8 cellular contexts compared by ENCODE assay signal in genomic region chr1:160070243-160071163, GRCh38. TPM values are rescaled to one million over a fixed set of nuclear protein-coding genes. Genes with fewer than 3 reads are reported as not detected.
DNase-seq lines count a peak whose midpoint lies in the region; ATAC-seq lines count a peak whose summit lies in the region.

No MANE protein-coding gene starts in this region.

- DNase-seq in Ammon's horn (ENCODE audit: low spot score) (peak; percentile 96), NOMO-1 treated with DMSO at 0.1 percent for 48 hours (lab: John Stamatoyannopoulos, UW; ENCODE audit: unreplicated experiment) (peak; percentile 79), fibroblast of gingiva (ENCODE audit: low read depth) (peak; percentile 13), SKM-1 treated with dmso at 0.1 percent for 144 hours (lab: John Stamatoyannopoulos, UW; ENCODE audit: unreplicated experiment) (no peak)
- DNase-seq in activated T-cell treated with anti-CD3 and anti-CD28 coated beads, Interleukin-2, amount 50 U/mL, for 72 hours: peak; percentile 63 to 73
- DNase-seq in stimulated activated CD8-positive, alpha-beta memory T cell treated with anti-CD3 and anti-CD28 coated beads, Interleukin-7, amount 100 ng/mL, for 1 hour (ENCODE audit: low read depth in 2 of 2): peak; percentile 46 to 53

- H3K27me3 Mint-ChIP-seq in activated T-cell treated with anti-CD3 and anti-CD28 coated beads, Interleukin-2, amount 50 U/mL, for 72 hours (ENCODE audit: low read depth): peaks cover 50% of the 10 kb centered on the region

- H3K4me3 Mint-ChIP-seq in activated T-cell treated with anti-CD3 and anti-CD28 coated beads, Interleukin-2, amount 50 U/mL, for 72 hours: peak overlapping the region; percentile 80 to 92

- H3K36me3 ChIP-seq in muscle layer of duodenum (ENCODE audit: control insufficient read depth in 1 of 2, insufficient read depth in 2 of 2, low read length in 2 of 2): no peaks in the 10 kb centered on the region

- no peaks in the 10 kb centered on the region for H3K9me3 Mint-ChIP-seq in activated T-cell treated with anti-CD3 and anti-CD28 coated beads, Interleukin-2, amount 50 U/mL, for 72 hours

- H3K4me1 Mint-ChIP-seq in activated T-cell treated with anti-CD3 and anti-CD28 coated beads, Interleukin-2, amount 50 U/mL, for 72 hours (ENCODE audit: low read depth): peaks cover 15% of the 10 kb centered on the region

- H3K27me3 ChIP-seq in muscle layer of duodenum (ENCODE audit: low read depth, low read length): no peaks in the 10 kb centered on the region

- H3K4me3 ChIP-seq in muscle layer of duodenum (ENCODE audit: low read depth in 1 of 2, low read length in 2 of 2): peak overlapping the region; percentile 63 to 78

- H3K4me1 ChIP-seq in muscle layer of duodenum (ENCODE audit: control insufficient read depth in 1 of 2, insufficient read depth in 2 of 2, low read length in 2 of 2): peaks cover 0 to 12% of the 10 kb centered on the region in 2 donors

- H3K27ac Mint-ChIP-seq in activated T-cell treated with anti-CD3 and anti-CD28 coated beads, Interleukin-2, amount 50 U/mL, for 72 hours: no peak overlapping the region

- H3K27ac ChIP-seq in muscle layer of duodenum (ENCODE audit: low read length): no peak overlapping the region

- peak; percentile 47 for ATAC-seq in GM21528 (IDR thresholded peaks at IDR 0.05; ENCODE audit: low FRiP score, unreplicated experiment)
- ATAC-seq in activated T-cell treated with anti-CD3 and anti-CD28 coated beads, Interleukin-2, amount 50 U/mL, for 72 hours (replicated peaks in 1 of 2): peak; percentile 83 to 87

- H3K36me3 Mint-ChIP-seq in activated T-cell treated with anti-CD3 and anti-CD28 coated beads, Interleukin-2, amount 50 U/mL, for 72 hours (ENCODE audit: insufficient read depth in 2 of 2): no peaks in the 10 kb centered on the region

- no peaks in the 10 kb centered on the region for H3K9me3 ChIP-seq in muscle layer of duodenum (ENCODE audit: control insufficient read depth in 1 of 2, low read length in 2 of 2)

RNA-seq across cellular contexts. Expression of gene KCNJ10, which starts 0.5 kb away (rescaled TPM):
- under 1 TPM; 0.37 to 0.65 TPM for total RNA-seq in activated T-cell treated with anti-CD3 and anti-CD28 coated beads, Interleukin-2, amount 50 U/mL, for 72 hours

RNA-seq across cellular contexts. Expression of gene KCNJ9, which starts 10.8 kb away (rescaled TPM):
- under 1 TPM in 1 of 2 donors, not detected in 1; 0.05 TPM for total RNA-seq in activated T-cell treated with anti-CD3 and anti-CD28 coated beads, Interleukin-2, amount 50 U/mL, for 72 hours

RNA-seq across cellular contexts. Expression of gene IGSF8, which starts 27.9 kb away (rescaled TPM):
- total RNA-seq in activated T-cell treated with anti-CD3 and anti-CD28 coated beads, Interleukin-2, amount 50 U/mL, for 72 hours: 10 to 100 TPM; 26.3 to 32.0 TPM

RNA-seq across cellular contexts. Expression of gene PIGM, which starts 38.7 kb away (rescaled TPM):
- 1 to 10 TPM; 4.4 to 4.6 TPM for total RNA-seq in activated T-cell treated with anti-CD3 and anti-CD28 coated beads, Interleukin-2, amount 50 U/mL, for 72 hours

RNA-seq across cellular contexts. Expression of gene ATP1A2, which starts 45.1 kb away (rescaled TPM):
- not detected for total RNA-seq in activated T-cell treated with anti-CD3 and anti-CD28 coated beads, Interleukin-2, amount 50 U/mL, for 72 hours
